Comparison of ENCODE assay signal across 14 cellular contexts in the genomic region with DNA sequence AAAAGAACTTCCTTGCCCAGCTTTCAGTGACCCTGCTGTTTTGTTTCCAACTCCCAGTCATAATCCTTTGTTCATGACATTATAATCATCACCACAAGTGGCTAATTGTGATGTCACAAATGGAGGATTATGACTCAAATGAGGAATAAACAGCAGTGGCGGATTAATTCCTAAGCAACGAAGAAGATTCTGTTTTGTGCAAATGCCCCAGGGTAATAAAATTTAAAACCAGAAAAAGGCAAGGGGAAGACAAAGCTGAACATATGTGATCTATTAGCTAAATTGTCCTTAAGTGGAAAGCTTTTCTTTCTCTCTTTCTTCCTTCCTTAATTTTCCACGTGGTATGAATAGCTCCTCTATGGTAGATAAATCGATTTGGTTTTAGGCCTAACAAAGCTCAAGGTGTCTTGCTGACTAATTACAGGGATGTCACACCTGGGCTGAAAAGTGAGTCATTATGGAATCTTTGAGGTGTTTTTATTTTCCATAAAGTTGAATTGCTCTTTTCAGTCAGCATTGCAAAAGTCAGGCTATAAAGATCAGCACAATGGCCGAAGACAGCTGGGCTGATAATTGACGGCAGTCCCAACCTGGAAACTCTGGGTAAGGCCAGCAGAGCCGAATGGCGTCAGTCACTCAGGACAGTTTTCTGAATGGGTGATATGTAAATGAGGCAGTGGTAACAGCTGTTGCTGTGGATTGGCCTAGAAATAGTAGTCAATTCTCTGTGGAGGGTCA.
DNase-seq lines count a peak whose midpoint lies in the region; ATAC-seq, FAIRE-seq and TF ChIP-seq lines count a peak whose summit lies in the region.
"Had no signal": no experiment of that assay in that cellular context is flagged by ENCODE, and none has a peak within 500 bp of the region (broad histone marks: within the 10 kb centered on the region; RNA-seq: fewer than 3 reads in every experiment).

No MANE protein-coding gene starts in this region.

- H4K20me1 ChIP-seq in BLaER1 treated with 17β-estradiol and CSF1 and Interleukin-3, amounts not matched to agents 10 nM and 100 nM = peaks cover 0 to 25% (median 1%) of the 10 kb centered on the region in 11 experiments; a peak in 5 of 22 replicates
- no peaks in the 10 kb centered on the region for H4K20me1 ChIP-seq in GM12878 (ENCODE audit: control insufficient read depth, insufficient read depth)

- H3K36me3 Mint-ChIP-seq in nephron progenitor cell (ENCODE audit: low read depth) = peaks cover 3% of the 10 kb centered on the region
- H3K36me3 Mint-ChIP-seq: CD4-positive, alpha-beta memory T cell had no signal

- 11% methylated on average over 8 of the region's 8 CpGs for WGBS in GM12878 (ENCODE audit: insufficient coverage, insufficient replicate concordance, low lambda C conversion rate, missing lambda C conversion rate)
- WGBS in stomach, 5 donors = 77 to 89% (median 87%) methylated on average over 8 of the region's 8 CpGs

- H3K9me3 ChIP-seq in BLaER1 treated with 17β-estradiol and CSF1 and Interleukin-3, amounts not matched to agents 10 nM and 100 nM (replicated peaks in 1 of 11) = no peaks in the 10 kb centered on the region
- H3K9me3 ChIP-seq in GM12878 (replicated peaks; ENCODE audit: control insufficient read depth, insufficient read depth, low read length) (no peaks in the 10 kb centered on the region), stomach (no peaks in the 10 kb centered on the region)
- H3K9me3 ChIP-seq: neutrophil had no signal

- H3K4me1 Mint-ChIP-seq in nephron progenitor cell = peaks cover 90% of the 10 kb centered on the region
- H3K4me1 Mint-ChIP-seq: CD4-positive, alpha-beta memory T cell; T-helper 17 cell had no signal

- TF ChIP-seq RAD21 in GM12878 (IDR thresholded peaks at IDR 0.05; ENCODE audit: insufficient read depth, low read depth, low read length) = no peak

- TF ChIP-seq POLR2A in GM12878 (IDR thresholded peaks at IDR 0.05; ENCODE audit: low read depth, low read length) = no peak
- TF ChIP-seq POLR2A in stomach (IDR thresholded peaks at IDR 0.05) = no peak

- TF ChIP-seq EP300 in GM12878 (IDR thresholded peaks at IDR 0.05; ENCODE audit: borderline replicate concordance in 1 of 2, control insufficient read depth in 1 of 2, low read depth in 2 of 2, low read length in 2 of 2) (0 out of 4 replicates have a peak, but pooled peaks of 1 of the 2 experiments have one; percentile 51), stomach (IDR thresholded peaks at IDR 0.05) (no peak)

- ATAC-seq in GM12878 = peak; percentile 57
- no peak for ATAC-seq in HG02852 (IDR thresholded peaks at IDR 0.05; ENCODE audit: unreplicated experiment)
- no peak for ATAC-seq in GM21360 (IDR thresholded peaks at IDR 0.05; ENCODE audit: unreplicated experiment)
- ATAC-seq: T-helper 17 cell had no signal

- no peak for FAIRE-seq in GM12878 (lab: Jason Lieb, UNC)

- no peaks in the 10 kb centered on the region for H3K27me3 ChIP-seq in BLaER1 treated with 17β-estradiol and CSF1 and Interleukin-3, amounts not matched to agents 10 nM and 100 nM
- H3K27me3 ChIP-seq in GM12878 (replicated peaks in 1 of 2; ENCODE audit: control insufficient read depth in 2 of 2, insufficient read depth in 2 of 2, low read length in 1 of 2) (no peaks in the 10 kb centered on the region; a peak in 1 of 4 replicates), stomach (no peaks in the 10 kb centered on the region)
- H3K27me3 ChIP-seq: neutrophil had no signal

- in situ Hi-C loops in GM12878 (cut with MboI) = no loop called here

- H3K27me3 Mint-ChIP-seq in nephron progenitor cell (ENCODE audit: low read depth, poor library complexity) = no peaks in the 10 kb centered on the region
- H3K27me3 Mint-ChIP-seq: CD4-positive, alpha-beta memory T cell; T-helper 17 cell had no signal

- no peaks in the 10 kb centered on the region; a peak in 1 of 22 replicates for H3K36me3 ChIP-seq in BLaER1 treated with 17β-estradiol and CSF1 and Interleukin-3, amounts not matched to agents 10 nM and 100 nM
- no peaks in the 10 kb centered on the region for H3K36me3 ChIP-seq in GM12878 (ENCODE audit: control insufficient read depth in 2 of 2, insufficient read depth in 2 of 2, low read length in 1 of 2)
- no peaks in the 10 kb centered on the region for H3K36me3 ChIP-seq in stomach
- H3K36me3 ChIP-seq: neutrophil had no signal

- no peaks in the 10 kb centered on the region for H3K9me3 Mint-ChIP-seq in nephron progenitor cell

- H3K9ac ChIP-seq in BLaER1 treated with 17β-estradiol and CSF1 and Interleukin-3, amounts not matched to agents 10 nM and 100 nM = no peak overlapping the region
- H3K9ac ChIP-seq in GM12878 (ENCODE audit: control insufficient read depth, insufficient read depth, low read length) = no peak overlapping the region

- TF ChIP-seq CTCF in GM12878 (IDR thresholded peaks at IDR 0.05 in 2 of 3, conservative IDR thresholded peaks at IDR 0.05 in 1 of 3; ENCODE audit: control insufficient read depth in 2 of 3, extremely low read depth in 1 of 3, insufficient read depth in 1 of 3, low read depth in 3 of 3, low read length in 3 of 3) (no peak), nephron progenitor cell (IDR thresholded peaks at IDR 0.05) (no peak), stomach (IDR thresholded peaks at IDR 0.05) (no peak)

- POLR2A ChIA-PET in GM12878 (lab: Charles Lee) = interaction anchor here (0.5 to 2.0 kb wide), 5 partner anchors 14 to 133 kb away, joined by 3 to 11 read pairs (median 3); no protein-coding TSS in a partner anchor

- H3K4me3 Mint-ChIP-seq in nephron progenitor cell = no peak overlapping the region
- H3K4me3 Mint-ChIP-seq: CD4-positive, alpha-beta memory T cell; T-helper 17 cell had no signal

- H3K4me2 ChIP-seq in BLaER1 treated with 17β-estradiol and CSF1 and Interleukin-3, amounts not matched to agents 10 nM and 100 nM = peak overlapping the region in 6 of 11 experiments; percentile 19 to 55 (median 30); a peak in 8 of 22 replicates
- H3K4me2 ChIP-seq in GM12878 (ENCODE audit: control insufficient read depth, insufficient read depth) = no peak overlapping the region

- RAD21 ChIA-PET in GM12878 (lab: Charles Lee; ENCODE audit: unreplicated experiment) = interaction anchor here (0.7 to 4.4 kb wide), 9 partner anchors 9 to 212 kb away, joined by 3 to 19 read pairs (median 3); no protein-coding TSS in a partner anchor

- no peaks in the 10 kb centered on the region for H3K79me2 ChIP-seq in GM12878 (ENCODE audit: control insufficient read depth, insufficient read depth, low read length)

- H2AFZ ChIP-seq in GM12878 (ENCODE audit: control insufficient read depth, low read depth, low read length) = no peak overlapping the region

- intact Hi-C loops in GM12878 (cut with micrococcal nuclease; ENCODE audit: unreplicated experiment) = loop anchor here (5.0 kb wide), 1 partner anchor 121 kb away; a partner anchor contains a TSS
- intact Hi-C loops in stomach (cut with DNase I; ENCODE audit: low total_unique reads) = no loop called here

- SMC1A ChIA-PET in GM12878 (lab: Charles Lee; ENCODE audit: uncharacterized antibody, unreplicated experiment) = interaction anchor here (0.8 to 5.5 kb wide), 18 partner anchors 10 to 163 kb away, joined by 3 to 34 read pairs (median 3); no protein-coding TSS in a partner anchor

- peaks cover 0 to 18% (median 12%) of the 10 kb centered on the region in 10 experiments; a peak in 13 of 20 replicates for H3K4me1 ChIP-seq in BLaER1 treated with 17β-estradiol and CSF1 and Interleukin-3, amounts not matched to agents 10 nM and 100 nM
- H3K4me1 ChIP-seq in GM12878 (ENCODE audit: control insufficient read depth, insufficient read depth, low read length) = no peaks in the 10 kb centered on the region
- H3K4me1 ChIP-seq in stomach = no peaks in the 10 kb centered on the region

- H3K4me3 ChIP-seq in BLaER1 treated with 17β-estradiol and CSF1 and Interleukin-3, amounts not matched to agents 10 nM and 100 nM = no peak overlapping the region
- H3K4me3 ChIP-seq in GM12878 (no peak overlapping the region), stomach (no peak overlapping the region)

- H3K27ac Mint-ChIP-seq in nephron progenitor cell = peak overlapping the region; percentile 72
- H3K27ac Mint-ChIP-seq: T-helper 17 cell had no signal

- DNase-seq in NCI-H1417 (lab: John Stamatoyannopoulos, UW) (peak in 2 of 3 experiments; percentile 67 to 90), GM12878 (ENCODE audit: low read depth, low spot score) (no peak), nephron progenitor cell (no peak), GM19238 (ENCODE audit: insufficient read length, low spot score) (no peak), stomach (no peak)
- DNase-seq: CD4-positive, alpha-beta memory T cell; cerebellar nuclear complex; H7; hypothalamus; T-helper 17 cell had no signal

- H3K27ac ChIP-seq in BLaER1 treated with 17β-estradiol and CSF1 and Interleukin-3, amounts not matched to agents 10 nM and 100 nM = no peak overlapping the region
- H3K27ac ChIP-seq in GM12878 (ENCODE audit: control insufficient read depth, insufficient read depth) (no peak overlapping the region), stomach (no peak overlapping the region)
- H3K27ac ChIP-seq: neutrophil had no signal

- CTCF ChIA-PET in GM12878 (lab: Yijun Ruan, JAX) = interaction anchor here (0.6 to 1.7 kb wide), 10 partner anchors 9 to 505 kb away, joined by 3 to 6 read pairs (median 3); no protein-coding TSS in a partner anchor

- BruUV-seq in GM12878 (replicated peaks; lab: Mats Ljungman, UMichigan) = no TSS peak

TF ChIP-seq in GM12878, 131 proteins besides CTCF, POLR2A, EP300 and RAD21 (continues in another document):
- TF ChIP-seq KLF5 (IDR thresholded peaks at IDR 0.05; ENCODE audit: partially characterized antibody) (no peak), PML (IDR thresholded peaks at IDR 0.05; ENCODE audit: low read length) (no peak), EED (IDR thresholded peaks at IDR 0.05; ENCODE audit: low read depth) (no peak), RUNX3 (IDR thresholded peaks at IDR 0.05; ENCODE audit: low read length) (no peak), FOXK2 (IDR thresholded peaks at IDR 0.05) (no peak), EZH2 (IDR thresholded peaks at IDR 0.05; ENCODE audit: borderline replicate concordance, control insufficient read depth, low read depth, low read length) (no peak), POLR2AphosphoS5 (IDR thresholded peaks at IDR 0.05; ENCODE audit: low read length) (no peak), BMI1 (IDR thresholded peaks at IDR 0.05; ENCODE audit: borderline replicate concordance) (peak; percentile 47; the same call in 1 of the 2 replicates), DPF2 (IDR thresholded peaks at IDR 0.05) (peak; percentile 76; the same call in 1 of the 2 replicates), SRF (IDR thresholded peaks at IDR 0.05; ENCODE audit: low read depth in 2 of 2, low read length in 2 of 2) (no peak), RCOR1 (conservative IDR thresholded peaks at IDR 0.05; ENCODE audit: low read depth, low read length) (no peak)
- TF ChIP-seq, protein P1, sequence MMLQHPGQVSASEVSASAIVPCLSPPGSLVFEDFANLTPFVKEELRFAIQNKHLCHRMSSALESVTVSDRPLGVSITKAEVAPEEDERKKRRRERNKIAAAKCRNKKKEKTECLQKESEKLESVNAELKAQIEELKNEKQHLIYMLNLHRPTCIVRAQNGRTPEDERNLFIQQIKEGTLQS (IDR thresholded peaks at IDR 0.05; ENCODE audit: borderline replicate concordance, extremely low read depth, low read depth, low read length) = no peak

Comparison
In these comparisons a context has a peak if more than half of its experiments do, and no peak if none do; other contexts are left out.
1. DNase-seq: peak in NCI-H1417 (2 of 3); none in GM12878 (single experiment), nephron progenitor cell (single experiment), GM19238 (single experiment) and stomach (single experiment).